ENCODE assay signal across 1 cellular context in the genomic region with DNA sequence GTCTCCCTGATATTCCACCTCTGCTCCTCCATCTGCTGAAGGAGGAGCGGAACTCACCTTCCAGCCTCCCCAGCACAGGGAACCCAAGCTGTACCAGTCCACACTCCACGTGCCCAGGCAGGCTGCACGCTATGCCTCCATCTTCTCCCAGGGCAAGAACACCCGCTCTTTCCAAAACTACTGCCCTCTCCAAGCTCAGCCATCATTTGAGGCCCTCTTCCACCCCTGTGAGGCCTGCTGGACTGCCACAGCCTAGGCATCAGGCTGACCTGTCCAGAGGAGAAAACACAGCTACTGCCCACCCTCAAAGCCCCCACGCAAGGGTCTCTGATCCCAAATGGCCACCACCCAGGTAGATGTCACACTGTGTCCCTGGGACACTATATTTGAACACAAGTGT.
TF ChIP-seq lines count a peak whose summit lies in the region.

No MANE protein-coding gene starts in this region.

TF ChIP-seq in A549, 52 proteins besides CTCF, POLR2A, EP300 and RAD21 (continued from another document):
- no peak for TF ChIP-seq REST (IDR thresholded peaks at IDR 0.05)
- no peak for TF ChIP-seq HOXA7 (CRISPR knock-in tag; IDR thresholded peaks at IDR 0.05)
